Comparison of ENCODE assay signal across 7 cellular contexts in genomic region chrY:18906195-18906594, GRCh38.
DNase-seq lines count a peak whose midpoint lies in the region; TF ChIP-seq lines count a peak whose summit lies in the region.
"Not testable (repeated sequence)": the region's sequence is repeated elsewhere in the genome, so short reads cannot be mapped to it uniquely, and the experiment has no call there.

No MANE protein-coding gene starts in this region.

- DNase-seq in AG10803 (ENCODE audit: low read depth) (peak; percentile 17), ELR (ENCODE audit: low read depth) (peak; percentile 61), HT1080 (ENCODE audit: low read depth) (peak; percentile 77), NCI-H460 (ENCODE audit: extremely low read depth, low read depth) (peak; percentile 20), choroid plexus epithelial cell (ENCODE audit: low read depth) (peak; percentile 12), fibroblast of pulmonary artery (ENCODE audit: low read depth) (peak; percentile 22), myocyte (ENCODE audit: low read depth) (peak; percentile 57)

- TF ChIP-seq CTCF in AG10803 (conservative IDR thresholded peaks at IDR 0.05; ENCODE audit: low read length); choroid plexus epithelial cell (conservative IDR thresholded peaks at IDR 0.05; ENCODE audit: low read depth, low read length); fibroblast of pulmonary artery (IDR thresholded peaks at IDR 0.05; ENCODE audit: low read length, missing control alignments): not testable (repeated sequence)

- not testable (repeated sequence) for H3K4me3 ChIP-seq in AG10803 (ENCODE audit: low read length); choroid plexus epithelial cell (ENCODE audit: low read depth, low read length); fibroblast of pulmonary artery (replicated peaks; ENCODE audit: low read depth, low read length)

Comparison
In these comparisons a context has a peak if more than half of its experiments do, and no peak if none do; other contexts are left out.
1. DNase-seq: peak in every context shown above with its lines; median percentile 77 in HT1080; 61 in ELR; 57 in myocyte; 22 in fibroblast of pulmonary artery; 20 in NCI-H460; 17 in AG10803; 12 in choroid plexus epithelial cell.